Comparison of ENCODE assay signal across 14 cellular contexts in the genomic region with DNA sequence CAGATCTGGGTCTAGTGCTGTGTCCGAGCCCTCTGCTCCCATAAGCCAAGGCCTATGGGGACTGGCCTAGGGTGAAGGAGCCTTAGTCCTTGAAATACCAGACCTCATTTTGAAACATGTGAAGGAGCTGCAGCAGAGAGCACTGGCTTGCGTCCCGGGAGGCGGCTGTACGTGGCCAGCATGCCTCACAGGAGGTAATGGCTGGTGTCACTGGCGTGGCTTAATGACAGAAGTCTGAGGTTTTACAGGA.
"Had no signal": no experiment of that assay in that cellular context is flagged by ENCODE, and none has a peak within 500 bp of the region (broad histone marks: within the 10 kb centered on the region; RNA-seq: fewer than 3 reads in every experiment).

No MANE protein-coding gene starts in this region.

- H3K9me3 Mint-ChIP-seq: activated naive CD8-positive, alpha-beta T cell treated with anti-CD3 and anti-CD28 coated beads, Interleukin-2, amount 50 U/mL, for 24 hours; neural crest cell; stimulated activated effector memory CD8-positive, alpha-beta T cell treated with anti-CD3 and anti-CD28 coated beads, Interleukin-12 subunit alpha, Interleukin-12 subunit beta, amount 100 ng/mL, for 72 hours; T-helper 1 cell treated with Interleukin-12 subunit alpha and Interleukin-12 subunit beta and Interleukin-4 antibody, amounts not matched to agents 30 μg/mL and 1 μg/mL, for 36 hours had no signal

- H3K27me3 ChIP-seq: ovary, transverse colon had no signal

- H3K27ac ChIP-seq: ovary, transverse colon had no signal

- H3K36me3 Mint-ChIP-seq: stimulated activated effector memory CD8-positive, alpha-beta T cell treated with anti-CD3 and anti-CD28 coated beads, Interleukin-12 subunit alpha, Interleukin-12 subunit beta, amount 100 ng/mL, for 72 hours had no signal

- H3K4me3 Mint-ChIP-seq: activated naive CD8-positive, alpha-beta T cell treated with anti-CD3 and anti-CD28 coated beads, Interleukin-2, amount 50 U/mL, for 24 hours; neural crest cell; stimulated activated effector memory CD8-positive, alpha-beta T cell treated with anti-CD3 and anti-CD28 coated beads, Interleukin-12 subunit alpha, Interleukin-12 subunit beta, amount 100 ng/mL, for 72 hours; T-helper 1 cell treated with Interleukin-12 subunit alpha and Interleukin-12 subunit beta and Interleukin-4 antibody, amounts not matched to agents 30 μg/mL and 1 μg/mL, for 36 hours had no signal

- H3K27ac Mint-ChIP-seq: activated naive CD8-positive, alpha-beta T cell treated with anti-CD3 and anti-CD28 coated beads, Interleukin-2, amount 50 U/mL, for 24 hours; stimulated activated effector memory CD8-positive, alpha-beta T cell treated with anti-CD3 and anti-CD28 coated beads, Interleukin-12 subunit alpha, Interleukin-12 subunit beta, amount 100 ng/mL, for 72 hours; T-helper 1 cell treated with Interleukin-12 subunit alpha and Interleukin-12 subunit beta and Interleukin-4 antibody, amounts not matched to agents 30 μg/mL and 1 μg/mL, for 36 hours had no signal

- H3K4me1 Mint-ChIP-seq: activated naive CD8-positive, alpha-beta T cell treated with anti-CD3 and anti-CD28 coated beads, Interleukin-2, amount 50 U/mL, for 24 hours; stimulated activated effector memory CD8-positive, alpha-beta T cell treated with anti-CD3 and anti-CD28 coated beads, Interleukin-12 subunit alpha, Interleukin-12 subunit beta, amount 100 ng/mL, for 72 hours had no signal

- DNase-seq: activated gamma-delta T cell treated with Interleukin-2 at 50 U/mL for 16 hours; activated naive CD8-positive, alpha-beta T cell treated with anti-CD3 and anti-CD28 coated beads, Interleukin-2, amount 50 U/mL, for 24 hours; dermis blood vessel endothelial cell; mesendoderm; Right ventricle myocardium superior; small intestine; transverse colon had no signal

- H3K4me3 ChIP-seq: ovary, transverse colon had no signal

- H3K4me1 ChIP-seq: transverse colon had no signal

- H3K36me3 ChIP-seq: ovary, transverse colon had no signal

- ATAC-seq: activated naive CD8-positive, alpha-beta T cell treated with anti-CD3 and anti-CD28 coated beads, Interleukin-2, amount 50 U/mL, for 24 hours; esophagus mucosa; left colon; SK-N-SH treated with all-trans-retinoic acid at 6 μM for 48 hours; stimulated activated effector memory CD8-positive, alpha-beta T cell treated with anti-CD3 and anti-CD28 coated beads, Interleukin-12 subunit alpha, Interleukin-12 subunit beta, amount 100 ng/mL, for 72 hours had no signal

- H3K9me3 ChIP-seq: ovary, transverse colon had no signal
